ENCODE assay signal across 31 cellular contexts in genomic region chr7:7454000-7454399, GRCh38.
"Had no signal": no experiment of that assay in that cellular context is flagged by ENCODE, and none has a peak within 500 bp of the region (broad histone marks: within the 10 kb centered on the region; RNA-seq: fewer than 3 reads in every experiment).

No MANE protein-coding gene starts in this region.

- H3K27me3 ChIP-seq: adrenal gland, body of pancreas, esophagus squamous epithelium had no signal

- H3K27ac ChIP-seq: adrenal gland, body of pancreas, epithelial cell of prostate, esophagus squamous epithelium had no signal

- H3K4me1 ChIP-seq: adrenal gland, body of pancreas, esophagus squamous epithelium had no signal

- H3K36me3 ChIP-seq: adrenal gland, esophagus squamous epithelium had no signal

- ATAC-seq: activated CD4-positive, alpha-beta T cell treated with anti-CD3 and anti-CD28 coated beads for 36 hours; activated CD8-positive, alpha-beta memory T cell treated with anti-CD3 and anti-CD28 coated beads, Interleukin-2, amount 10 ng/mL, durations not matched to agents 7 days and 5 days; activated CD8-positive, alpha-beta T cell treated with anti-CD3 and anti-CD28 coated beads, Interleukin-2, amount 10 ng/mL, durations not matched to agents 7 days and 5 days; activated naive CD8-positive, alpha-beta T cell treated with anti-CD3 and anti-CD28 coated beads, Interleukin-2, amount 50 U/mL, for 24 hours; body of pancreas; effector memory CD8-positive, alpha-beta T cell; T-helper 17 cell had no signal

- DNase-seq: activated CD4-positive, alpha-beta memory T cell treated with anti-CD3 and anti-CD28 coated beads for 36 hours; activated CD4-positive, alpha-beta T cell treated with anti-CD3 and anti-CD28 coated beads for 36 hours; activated CD4-positive, CD25-positive, alpha-beta regulatory T cell; activated CD4-positive, CD25-positive, alpha-beta regulatory T cell treated with anti-CD3 and anti-CD28 coated beads, Interleukin-2, amount 50 U/mL, for 72 hours; activated CD8-positive, alpha-beta memory T cell treated with anti-CD3 and anti-CD28 coated beads, Interleukin-2, amount 10 ng/mL, durations not matched to agents 7 days and 5 days; activated CD8-positive, alpha-beta memory T cell treated with anti-CD3 and anti-CD28 coated beads, Interleukin-2, amount 50 U/mL, for 4 hours; activated CD8-positive, alpha-beta T cell treated with anti-CD3 and anti-CD28 coated beads, Interleukin-2, amount 10 ng/mL, durations not matched to agents 7 days and 5 days; activated effector memory CD4-positive, alpha-beta T cell treated with anti-CD3 and anti-CD28 coated beads, Interleukin-2, amount 50 U/mL, for 16 hours; activated naive CD4-positive, alpha-beta T cell treated with anti-CD3 and anti-CD28 coated beads for 36 hours; activated naive CD8-positive, alpha-beta T cell treated with anti-CD3 and anti-CD28 coated beads for 36 hours; activated naive CD8-positive, alpha-beta T cell treated with anti-CD3 and anti-CD28 coated beads, Interleukin-2, amount 50 U/mL, for 24 hours; activated T-cell treated with anti-CD3 and anti-CD28 coated beads, Interleukin-2, amount 50 U/mL, for 1 hour; activated T-cell treated with anti-CD3 and anti-CD28 coated beads, Interleukin-2, amount 50 U/mL, for 48 hours; adrenal gland; amygdala; aorta; body of pancreas; caudate nucleus; cortex of kidney; dermis blood vessel endothelial cell; effector CD4-positive, alpha-beta T cell; effector memory CD8-positive, alpha-beta T cell; esophagus squamous epithelium; foreskin fibroblast; head of caudate nucleus; T-helper 17 cell; T1000 had no signal

- H3K4me3 ChIP-seq: adrenal gland, body of pancreas, esophagus squamous epithelium had no signal

- FAIRE-seq: colon, endothelial cell of umbilical vein, frontal cortex had no signal

- H3K9me3 ChIP-seq: body of pancreas had no signal
